13 cellular contexts compared by ENCODE assay signal in the genomic region with DNA sequence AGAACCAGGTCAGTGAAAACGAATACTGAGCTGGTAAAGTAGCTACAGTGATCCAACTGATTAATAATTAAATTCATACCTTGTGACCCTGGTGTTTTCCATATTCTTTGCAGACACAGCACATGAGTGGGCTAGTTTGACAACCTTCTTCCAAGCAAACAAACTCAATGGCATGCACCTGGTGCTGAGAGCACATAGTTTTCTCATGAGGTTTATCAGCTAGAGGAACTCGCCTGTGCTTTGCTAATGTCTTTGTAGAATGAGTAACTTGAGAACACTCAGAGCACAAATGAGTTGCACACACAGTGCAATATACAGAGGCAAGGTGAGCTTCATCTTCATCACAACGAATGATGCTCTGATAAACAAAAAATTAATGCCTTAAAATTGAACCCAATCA. TPM values are rescaled to one million over a fixed set of nuclear protein-coding genes. Genes with fewer than 3 reads are reported as not detected.
DNase-seq lines count a peak whose midpoint lies in the region; ATAC-seq and TF ChIP-seq lines count a peak whose summit lies in the region.
"Had no signal": no experiment of that assay in that cellular context is flagged by ENCODE, and none has a peak within 500 bp of the region (broad histone marks: within the 10 kb centered on the region; RNA-seq: fewer than 3 reads in every experiment).

No MANE protein-coding gene starts in this region.

- DNase-seq in DMS53 treated with DMSO at 0.1 percent for 48 hours (lab: John Stamatoyannopoulos, UW; ENCODE audit: unreplicated experiment), result peak; percentile 96
- peak; percentile 71 for DNase-seq in NCI-H2029 treated with DMSO at 0.1 percent for 48 hours (lab: John Stamatoyannopoulos, UW)
- peak; percentile 42 to 79 (median 67) for DNase-seq in body of pancreas
- peak; percentile 59 for DNase-seq in lung (ENCODE audit: low spot score)
- DNase-seq in midbrain (lab: John Stamatoyannopoulos, UW), result no peak
- DNase-seq in AML-193 (lab: John Stamatoyannopoulos, UW), result no peak
- DNase-seq in vagina (ENCODE audit: extremely low spot score in 2 of 2), result no peak
- DNase-seq in stimulated activated CD8-positive, alpha-beta memory T cell treated with anti-CD3 and anti-CD28 coated beads, Interleukin-4, amount 100 ng/mL, for 48 hours, result no peak
- DNase-seq: BE2C, GF-D8, nephron progenitor cell, Peyer's patch, uterus had no signal

- intact Hi-C loops in body of pancreas (cut with DNase I), result no loop called here
- intact Hi-C loops in vagina (cut with DNase I), result no loop called here

- peak; percentile 98 for ATAC-seq in body of pancreas
- ATAC-seq in lung (ENCODE audit: insufficient read depth, low FRiP score), result peak; percentile 75

- H3K27ac ChIP-seq in body of pancreas (peak overlapping the region; percentile 33 to 70 (median 66)), lung (ENCODE audit: low read depth in 1 of 2, low read length in 1 of 2) (no peak overlapping the region), vagina (no peak overlapping the region)
- H3K27ac ChIP-seq: Peyer's patch, uterus had no signal

- no peaks in the 10 kb centered on the region for H3K27me3 ChIP-seq in body of pancreas
- no peaks in the 10 kb centered on the region for H3K27me3 ChIP-seq in lung (ENCODE audit: control insufficient read depth, insufficient read depth)
- no peaks in the 10 kb centered on the region for H3K27me3 ChIP-seq in vagina
- H3K27me3 ChIP-seq: BE2C, Peyer's patch, uterus had no signal

- H3K9me3 ChIP-seq in body of pancreas (no peaks in the 10 kb centered on the region), lung (ENCODE audit: control insufficient read depth in 2 of 2, insufficient read depth in 1 of 2, low read length in 1 of 2) (no peaks in the 10 kb centered on the region), vagina (no peaks in the 10 kb centered on the region)
- H3K9me3 ChIP-seq: BE2C, Peyer's patch, uterus had no signal

- TF ChIP-seq CTCF in body of pancreas (IDR thresholded peaks at IDR 0.05) (no peak), lung (IDR thresholded peaks at IDR 0.05; ENCODE audit: control extremely low read depth, extremely low read depth) (no peak), vagina (IDR thresholded peaks at IDR 0.05) (no peak)

- 14 to 22% methylated on average over 3 of the region's 3 CpGs for WGBS in body of pancreas, 2 donors
- WGBS in lung, 2 donors, result 74 to 91% methylated on average over 3 of the region's 3 CpGs

- H3K36me3 ChIP-seq in body of pancreas (replicated peaks in 1 of 2; ENCODE audit: insufficient read depth in 1 of 2, low read depth in 2 of 2) (peaks cover 0 to 25% of the 10 kb centered on the region in 2 donors), lung (ENCODE audit: control insufficient read depth in 2 of 2, insufficient read depth in 2 of 2, low read length in 2 of 2) (peaks cover 14 to 24% of the 10 kb centered on the region in 2 donors), vagina (peaks cover 0 to 62% of the 10 kb centered on the region in 2 donors)
- H3K36me3 ChIP-seq: uterus had no signal

- no peak overlapping the region for H3K4me3 ChIP-seq in body of pancreas
- H3K4me3 ChIP-seq in lung, result no peak overlapping the region
- no peak overlapping the region for H3K4me3 ChIP-seq in vagina
- H3K4me3 ChIP-seq: Peyer's patch, uterus had no signal

- H3K4me1 ChIP-seq in body of pancreas (peaks cover 22% of the 10 kb centered on the region), lung (ENCODE audit: control insufficient read depth in 2 of 2, insufficient read depth in 2 of 2, low read length in 2 of 2) (peaks cover 0 to 2% of the 10 kb centered on the region in 2 donors), vagina (no peaks in the 10 kb centered on the region)
- H3K4me1 ChIP-seq: BE2C, Peyer's patch, uterus had no signal

- TF ChIP-seq POLR2A in body of pancreas (IDR thresholded peaks at IDR 0.05) (no peak), vagina (IDR thresholded peaks at IDR 0.05) (no peak)

RNA-seq across cellular contexts. Expression of gene TRIM23, which starts 12.6 kb away (rescaled TPM):
- total RNA-seq in body of pancreas (10 to 100 TPM in 1 of 2 donors, 1 to 10 TPM in 1; 6.2 to 17.5 TPM), lung (10 to 100 TPM; 11.6 to 28.5 TPM), vagina (14.0 TPM)
- 1 to 10 TPM; 4.1 to 4.5 TPM for polyA plus RNA-seq in lung

RNA-seq across cellular contexts. Expression of gene SHLD3, which starts 13.3 kb away (rescaled TPM):
- total RNA-seq in body of pancreas (1 to 10 TPM; 1.0 to 3.6 TPM), lung (1 to 10 TPM; 2.8 to 4.6 TPM), vagina (2.0 TPM)
- polyA plus RNA-seq in lung, result 1 to 10 TPM; 2.2 to 3.5 TPM

RNA-seq across cellular contexts. Expression of gene TRAPPC13, which starts 13.3 kb away (rescaled TPM):
- total RNA-seq in body of pancreas, result 10 to 100 TPM in 1 of 2 donors, 1 to 10 TPM in 1; 5.6 to 10.9 TPM
- 10 to 100 TPM; 19.0 to 42.0 TPM for total RNA-seq in lung
- polyA plus RNA-seq in lung, result 10 to 100 TPM; 13.3 to 14.9 TPM
- 11.0 TPM for total RNA-seq in vagina

RNA-seq across cellular contexts. Expression of gene PPWD1, which starts 48.4 kb away (rescaled TPM):
- total RNA-seq in body of pancreas, result 10 to 100 TPM; 19.1 to 38.7 TPM
- 100 to 1,000 TPM in 1 of 2 donors, 10 to 100 TPM in 1; 21.2 to 107 TPM for total RNA-seq in lung
- polyA plus RNA-seq in lung, result 10 to 100 TPM; 15.1 to 31.2 TPM
- total RNA-seq in vagina, result 57.0 TPM

RNA-seq across cellular contexts. Expression of gene CENPK, which starts 48.6 kb away (rescaled TPM):
- total RNA-seq in body of pancreas (1 to 10 TPM in 1 of 2 donors, not detected in 1; 1.3 TPM), lung (10 to 100 TPM in 1 of 2 donors, 1 to 10 TPM in 1; 5.6 to 17.1 TPM), vagina (3.4 TPM)
- 1 to 10 TPM; 1.6 to 4.0 TPM for polyA plus RNA-seq in lung

Comparison
In these comparisons a context has a peak if more than half of its experiments do, and no peak if none do; other contexts are left out.
1. DNase-seq: peak in DMS53 treated with DMSO at 0.1 percent for 48 hours (single experiment), NCI-H2029 treated with DMSO at 0.1 percent for 48 hours (single experiment), body of pancreas (4 of 4) and lung (single experiment); none in midbrain (single experiment), AML-193 (0 of 2), vagina (0 of 2) and stimulated activated CD8-positive, alpha-beta memory T cell treated with anti-CD3 and anti-CD28 coated beads, Interleukin-4, amount 100 ng/mL, for 48 hours (single experiment).
2. H3K27ac ChIP-seq: peak in body of pancreas (4 of 4); none in lung (0 of 2) and vagina (single experiment).